In genomic region chr5:37786855-37787254, GRCh38 we compare ENCODE assay signal across 12 cellular contexts. TPM values are rescaled to one million over a fixed set of nuclear protein-coding genes. Genes with fewer than 3 reads are reported as not detected.
DNase-seq lines count a peak whose midpoint lies in the region; ATAC-seq and TF ChIP-seq lines count a peak whose summit lies in the region.
"Had no signal": no experiment of that assay in that cellular context is flagged by ENCODE, and none has a peak within 500 bp of the region (broad histone marks: within the 10 kb centered on the region; RNA-seq: fewer than 3 reads in every experiment).

No MANE protein-coding gene starts in this region.

- TF ChIP-seq CTCF in WTC11 (IDR thresholded peaks at IDR 0.05) (no peak), fibroblast of the aortic adventitia (IDR thresholded peaks at IDR 0.05; ENCODE audit: insufficient read depth, low read length) (no peak)

- no peaks in the 10 kb centered on the region for H3K27me3 ChIP-seq in SJCRH30

- H3K36me3 Mint-ChIP-seq in WTC11, result peaks cover 19% of the 10 kb centered on the region

- no peak overlapping the region for H3K4me3 ChIP-seq in fibroblast of the aortic adventitia (ENCODE audit: low read depth, low read length)
- H3K4me3 ChIP-seq in SJCRH30, result no peak overlapping the region

- POLR2A ChIA-PET in WTC11 (lab: Charles Lee), result no interaction called here

- H3K4me3 Mint-ChIP-seq in WTC11, result no peak overlapping the region

- no peak overlapping the region for H3K27ac ChIP-seq in SJCRH30

- H3K9me3 Mint-ChIP-seq in WTC11, result peaks cover 39% of the 10 kb centered on the region

- no peaks in the 10 kb centered on the region for H3K4me1 ChIP-seq in SJCRH30

- peak overlapping the region; percentile 18 for H3K27ac Mint-ChIP-seq in WTC11
- H3K27ac Mint-ChIP-seq: activated naive CD4-positive, alpha-beta T cell treated with anti-CD3 and anti-CD28 coated beads, Interleukin-2, amount 50 U/mL, for 72 hours had no signal

- H3K9me3 ChIP-seq in SJCRH30 (replicated peaks), result no peaks in the 10 kb centered on the region; the same call in 1 of the 2 replicates

- no peaks in the 10 kb centered on the region for H3K36me3 ChIP-seq in SJCRH30

- ATAC-seq in HG03442 (IDR thresholded peaks at IDR 0.05; ENCODE audit: unreplicated experiment) (peak; percentile 53), WTC11 (no peak; the same call in 1 of the 2 replicates), GM18858 (IDR thresholded peaks at IDR 0.05; ENCODE audit: unreplicated experiment) (no peak)
- ATAC-seq: Panc1 had no signal

- H3K4me1 Mint-ChIP-seq in WTC11, result peaks cover 17% of the 10 kb centered on the region

- peaks cover 16% of the 10 kb centered on the region for H3K27me3 Mint-ChIP-seq in WTC11 (ENCODE audit: low read depth)

- CTCF ChIA-PET in WTC11 (lab: Charles Lee), result no interaction called here

- DNase-seq in AG08395 (ENCODE audit: low spot score) (peak; percentile 85), WTC11 (ENCODE audit: low spot score) (no peak), fibroblast of the aortic adventitia (ENCODE audit: low read depth) (peak; percentile 74), SJCRH30 (no peak), AML-193 (lab: John Stamatoyannopoulos, UW) (no peak)
- DNase-seq in activated T-cell treated with anti-CD3 and anti-CD28 coated beads, Interleukin-2, amount 50 U/mL, for 48 hours, result no peak
- DNase-seq: T1000 had no signal

TF ChIP-seq in WTC11, 78 proteins besides CTCF, POLR2A, EP300 and RAD21 (continues in another document):
- no peak for TF ChIP-seq PRDM15 (CRISPR knock-in tag; IDR thresholded peaks at IDR 0.05)
- TF ChIP-seq, protein P1, sequence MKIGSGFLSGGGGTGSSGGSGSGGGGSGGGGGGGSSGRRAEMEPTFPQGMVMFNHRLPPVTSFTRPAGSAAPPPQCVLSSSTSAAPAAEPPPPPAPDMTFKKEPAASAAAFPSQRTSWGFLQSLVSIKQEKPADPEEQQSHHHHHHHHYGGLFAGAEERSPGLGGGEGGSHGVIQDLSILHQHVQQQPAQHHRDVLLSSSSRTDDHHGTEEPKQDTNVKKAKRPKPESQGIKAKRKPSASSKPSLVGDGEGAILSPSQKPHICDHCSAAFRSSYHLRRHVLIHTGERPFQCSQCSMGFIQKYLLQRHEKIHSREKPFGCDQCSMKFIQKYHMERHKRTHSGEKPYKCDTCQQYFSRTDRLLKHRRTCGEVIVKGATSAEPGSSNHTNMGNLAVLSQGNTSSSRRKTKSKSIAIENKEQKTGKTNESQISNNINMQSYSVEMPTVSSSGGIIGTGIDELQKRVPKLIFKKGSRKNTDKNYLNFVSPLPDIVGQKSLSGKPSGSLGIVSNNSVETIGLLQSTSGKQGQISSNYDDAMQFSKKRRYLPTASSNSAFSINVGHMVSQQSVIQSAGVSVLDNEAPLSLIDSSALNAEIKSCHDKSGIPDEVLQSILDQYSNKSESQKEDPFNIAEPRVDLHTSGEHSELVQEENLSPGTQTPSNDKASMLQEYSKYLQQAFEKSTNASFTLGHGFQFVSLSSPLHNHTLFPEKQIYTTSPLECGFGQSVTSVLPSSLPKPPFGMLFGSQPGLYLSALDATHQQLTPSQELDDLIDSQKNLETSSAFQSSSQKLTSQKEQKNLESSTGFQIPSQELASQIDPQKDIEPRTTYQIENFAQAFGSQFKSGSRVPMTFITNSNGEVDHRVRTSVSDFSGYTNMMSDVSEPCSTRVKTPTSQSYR (CRISPR knock-in tag; IDR thresholded peaks at IDR 0.05), result no peak
- TF ChIP-seq AFF4 (CRISPR knock-in tag; IDR thresholded peaks at IDR 0.05; ENCODE audit: borderline replicate concordance), result no peak
- TF ChIP-seq, protein P2, sequence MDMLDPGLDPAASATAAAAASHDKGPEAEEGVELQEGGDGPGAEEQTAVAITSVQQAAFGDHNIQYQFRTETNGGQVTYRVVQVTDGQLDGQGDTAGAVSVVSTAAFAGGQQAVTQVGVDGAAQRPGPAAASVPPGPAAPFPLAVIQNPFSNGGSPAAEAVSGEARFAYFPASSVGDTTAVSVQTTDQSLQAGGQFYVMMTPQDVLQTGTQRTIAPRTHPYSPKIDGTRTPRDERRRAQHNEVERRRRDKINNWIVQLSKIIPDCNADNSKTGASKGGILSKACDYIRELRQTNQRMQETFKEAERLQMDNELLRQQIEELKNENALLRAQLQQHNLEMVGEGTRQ (CRISPR knock-in tag; IDR thresholded peaks at IDR 0.05), result no peak
- TF ChIP-seq USF1 (CRISPR knock-in tag; IDR thresholded peaks at IDR 0.05), result no peak
- TF ChIP-seq TP53 (CRISPR knock-in tag; IDR thresholded peaks at IDR 0.05), result no peak
- TF ChIP-seq SMAD4 (CRISPR knock-in tag; IDR thresholded peaks at IDR 0.05), result no peak
- TF ChIP-seq NFE2L1 (CRISPR knock-in tag; IDR thresholded peaks at IDR 0.05), result no peak

RNA-seq across cellular contexts. Expression of gene GDNF, which starts 53.0 kb away (rescaled TPM):
- 0.96 to 4.7 TPM (median 1.1 TPM) in 3 replicates for total RNA-seq in WTC11 (2021)
- total RNA-seq in fibroblast of the aortic adventitia (ENCODE audit: low replicate concordance), result 0.54 TPM in 1 of 2 replicates, not detected in the other
- total RNA-seq in SJCRH30 (2014; rRNA removed; shearing (Covaris generic)), result 5.9 and 9.4 TPM in 2 replicates
- total RNA-seq: activated naive CD4-positive, alpha-beta T cell treated with anti-CD3 and anti-CD28 coated beads, Interleukin-2, amount 50 U/mL, for 72 hours; dermis microvascular lymphatic vessel endothelial cell had no signal

Comparison
In these comparisons a context has a peak if more than half of its experiments do, and no peak if none do; other contexts are left out.
1. DNase-seq: peak in AG08395 (single experiment) and fibroblast of the aortic adventitia (single experiment); none in WTC11 (single experiment), SJCRH30 (0 of 2), activated T-cell treated with anti-CD3 and anti-CD28 coated beads, Interleukin-2, amount 50 U/mL, for 48 hours (0 of 2) and AML-193 (0 of 2).